9 cellular contexts compared by ENCODE assay signal in genomic region chr14:75543258-75543657, GRCh38. TPM values are rescaled to one million over a fixed set of nuclear protein-coding genes. Genes with fewer than 3 reads are reported as not detected.
DNase-seq lines count a peak whose midpoint lies in the region; ATAC-seq and TF ChIP-seq lines count a peak whose summit lies in the region.
"Had no signal": no experiment of that assay in that cellular context is flagged by ENCODE, and none has a peak within 500 bp of the region (broad histone marks: within the 10 kb centered on the region; RNA-seq: fewer than 3 reads in every experiment).

No MANE protein-coding gene starts in this region.

- H3K27me3 Mint-ChIP-seq in CD4-positive, CD25-positive, alpha-beta regulatory T cell = peaks cover 4% of the 10 kb centered on the region
- no peaks in the 10 kb centered on the region for H3K27me3 Mint-ChIP-seq in activated T-helper 17 cell treated with anti-CD3 and anti-CD28 coated beads, Interleukin-2, amount 50 U/mL, for 72 hours

- H3K9me3 Mint-ChIP-seq in CD4-positive, CD25-positive, alpha-beta regulatory T cell = no peaks in the 10 kb centered on the region
- H3K9me3 Mint-ChIP-seq in activated T-helper 17 cell treated with anti-CD3 and anti-CD28 coated beads, Interleukin-2, amount 50 U/mL, for 72 hours = no peaks in the 10 kb centered on the region

- peak overlapping the region; percentile 92 to 99 (median 98) for H3K27ac Mint-ChIP-seq in CD4-positive, CD25-positive, alpha-beta regulatory T cell
- peak overlapping the region; percentile 97 for H3K27ac Mint-ChIP-seq in activated T-helper 17 cell treated with anti-CD3 and anti-CD28 coated beads, Interleukin-2, amount 50 U/mL, for 72 hours

- no peak for TF ChIP-seq CTCF in WERI-Rb-1 (IDR thresholded peaks at IDR 0.05; ENCODE audit: low read depth, low read length)

- no peaks in the 10 kb centered on the region for H3K9me3 ChIP-seq in CD4-positive, CD25-positive, alpha-beta regulatory T cell (ENCODE audit: control insufficient read depth in 2 of 2, low read length in 2 of 2)
- H3K9me3 ChIP-seq in mucosa of rectum (ENCODE audit: control insufficient read depth in 2 of 2, low read length in 2 of 2) = no peaks in the 10 kb centered on the region
- no peaks in the 10 kb centered on the region for H3K9me3 ChIP-seq in WERI-Rb-1 (ENCODE audit: severe bottlenecking)
- H3K9me3 ChIP-seq: Caco-2 had no signal

- peak in 2 of 3 donors; percentile 68 to 72 for DNase-seq in CD4-positive, CD25-positive, alpha-beta regulatory T cell
- DNase-seq in cortex of kidney (lab: John Stamatoyannopoulos, UW) (no peak), WERI-Rb-1 (no peak)
- DNase-seq: Caco-2 had no signal

- ATAC-seq in CD4-positive, CD25-positive, alpha-beta regulatory T cell (ENCODE audit: low read depth in 2 of 2) = peak; percentile 38 to 53
- ATAC-seq in GM21423 (IDR thresholded peaks at IDR 0.05; ENCODE audit: unreplicated experiment) (peak; percentile 6), GM19328 (IDR thresholded peaks at IDR 0.05; ENCODE audit: unreplicated experiment) (no peak), HG02938 (IDR thresholded peaks at IDR 0.05; ENCODE audit: unreplicated experiment) (no peak)
- no peak for ATAC-seq in activated T-helper 17 cell treated with anti-CD3 and anti-CD28 coated beads, Interleukin-2, amount 50 U/mL, for 72 hours (replicated peaks)

- H3K4me3 ChIP-seq in CD4-positive, CD25-positive, alpha-beta regulatory T cell (ENCODE audit: low read depth, low read length) = peak overlapping the region; percentile 75
- H3K4me3 ChIP-seq in mucosa of rectum (ENCODE audit: low read length in 2 of 2) (peak overlapping the region in 1 of 2 donors; percentile 55), WERI-Rb-1 (ENCODE audit: low read depth, low read length) (no peak overlapping the region)

- H3K4me1 Mint-ChIP-seq in CD4-positive, CD25-positive, alpha-beta regulatory T cell = peaks cover 6 to 83% (median 56%) of the 10 kb centered on the region in 4 donors
- peaks cover 55% of the 10 kb centered on the region for H3K4me1 Mint-ChIP-seq in activated T-helper 17 cell treated with anti-CD3 and anti-CD28 coated beads, Interleukin-2, amount 50 U/mL, for 72 hours

- peak overlapping the region; percentile 96 for H3K27ac ChIP-seq in CD4-positive, CD25-positive, alpha-beta regulatory T cell (ENCODE audit: insufficient read depth, low read length, poor library complexity, severe bottlenecking)
- H3K27ac ChIP-seq in mucosa of rectum (ENCODE audit: low read depth in 2 of 2, low read length in 2 of 2) (peak overlapping the region; percentile 61 to 65), WERI-Rb-1 (no peak overlapping the region)

- H3K36me3 Mint-ChIP-seq in CD4-positive, CD25-positive, alpha-beta regulatory T cell = peaks cover 19% of the 10 kb centered on the region
- peaks cover 97% of the 10 kb centered on the region for H3K36me3 Mint-ChIP-seq in activated T-helper 17 cell treated with anti-CD3 and anti-CD28 coated beads, Interleukin-2, amount 50 U/mL, for 72 hours (ENCODE audit: low read depth)

- peak overlapping the region; percentile 3 to 5 for H3K9ac ChIP-seq in mucosa of rectum (ENCODE audit: low read depth in 1 of 2, low read length in 2 of 2)

- H3K36me3 ChIP-seq in CD4-positive, CD25-positive, alpha-beta regulatory T cell (ENCODE audit: control insufficient read depth, insufficient read depth, low read length) = peaks cover 23% of the 10 kb centered on the region
- H3K36me3 ChIP-seq in mucosa of rectum (ENCODE audit: control insufficient read depth in 2 of 2, insufficient read depth in 2 of 2, low read length in 2 of 2) = no peaks in the 10 kb centered on the region
- H3K36me3 ChIP-seq in WERI-Rb-1 = no peaks in the 10 kb centered on the region

- H3K27me3 ChIP-seq in CD4-positive, CD25-positive, alpha-beta regulatory T cell (ENCODE audit: control insufficient read depth, insufficient read depth, low read length) = no peaks in the 10 kb centered on the region
- no peaks in the 10 kb centered on the region for H3K27me3 ChIP-seq in mucosa of rectum (ENCODE audit: control insufficient read depth in 2 of 2, insufficient read depth in 2 of 2, low read length in 2 of 2)
- no peaks in the 10 kb centered on the region for H3K27me3 ChIP-seq in WERI-Rb-1 (ENCODE audit: insufficient read depth, low read depth, severe bottlenecking)

- H3K4me3 Mint-ChIP-seq in CD4-positive, CD25-positive, alpha-beta regulatory T cell = peak overlapping the region; percentile 87 to 95 (median 88)
- H3K4me3 Mint-ChIP-seq in activated T-helper 17 cell treated with anti-CD3 and anti-CD28 coated beads, Interleukin-2, amount 50 U/mL, for 72 hours = peak overlapping the region; percentile 91

- peaks cover 66% of the 10 kb centered on the region for H3K4me1 ChIP-seq in CD4-positive, CD25-positive, alpha-beta regulatory T cell (ENCODE audit: control insufficient read depth, insufficient read depth, low read length, poor library complexity, severe bottlenecking)
- peaks cover 2 to 6% of the 10 kb centered on the region in 2 donors for H3K4me1 ChIP-seq in mucosa of rectum (ENCODE audit: control insufficient read depth in 2 of 2, insufficient read depth in 2 of 2, low read length in 2 of 2)
- H3K4me1 ChIP-seq: Caco-2 had no signal

RNA-seq across cellular contexts. Expression of gene BATF, which starts 21.0 kb away (rescaled TPM):
- total RNA-seq in CD4-positive, CD25-positive, alpha-beta regulatory T cell = 50.7 TPM
- polyA plus RNA-seq in CD4-positive, CD25-positive, alpha-beta regulatory T cell = 100 to 1,000 TPM in 3 of 4 donors, 10 to 100 TPM in 1; 86.8 to 119 (median 109) TPM
- 100 to 1,000 TPM; 123 to 211 TPM for total RNA-seq in activated T-helper 17 cell treated with anti-CD3 and anti-CD28 coated beads, Interleukin-2, amount 50 U/mL, for 72 hours

RNA-seq across cellular contexts. Expression of gene FLVCR2, which starts 35.2 kb away (rescaled TPM):
- 5.4 TPM for total RNA-seq in CD4-positive, CD25-positive, alpha-beta regulatory T cell
- polyA plus RNA-seq in CD4-positive, CD25-positive, alpha-beta regulatory T cell = 1 to 10 TPM; 4.4 to 7.7 (median 6.0) TPM
- total RNA-seq in activated T-helper 17 cell treated with anti-CD3 and anti-CD28 coated beads, Interleukin-2, amount 50 U/mL, for 72 hours = 10 to 100 TPM in 1 of 2 donors, 1 to 10 TPM in 1; 8.5 to 18.5 TPM

Comparison
In these comparisons a context has a peak if more than half of its experiments do, and no peak if none do; other contexts are left out.
1. ATAC-seq: peak in CD4-positive, CD25-positive, alpha-beta regulatory T cell (2 of 2) and GM21423 (single experiment); none in activated T-helper 17 cell treated with anti-CD3 and anti-CD28 coated beads, Interleukin-2, amount 50 U/mL, for 72 hours (single experiment), GM19328 (single experiment) and HG02938 (single experiment).
2. DNase-seq: peak in CD4-positive, CD25-positive, alpha-beta regulatory T cell (2 of 3); none in cortex of kidney (single experiment) and WERI-Rb-1 (single experiment).